Comparison of ENCODE assay signal across 1 cellular context in the genomic region with DNA sequence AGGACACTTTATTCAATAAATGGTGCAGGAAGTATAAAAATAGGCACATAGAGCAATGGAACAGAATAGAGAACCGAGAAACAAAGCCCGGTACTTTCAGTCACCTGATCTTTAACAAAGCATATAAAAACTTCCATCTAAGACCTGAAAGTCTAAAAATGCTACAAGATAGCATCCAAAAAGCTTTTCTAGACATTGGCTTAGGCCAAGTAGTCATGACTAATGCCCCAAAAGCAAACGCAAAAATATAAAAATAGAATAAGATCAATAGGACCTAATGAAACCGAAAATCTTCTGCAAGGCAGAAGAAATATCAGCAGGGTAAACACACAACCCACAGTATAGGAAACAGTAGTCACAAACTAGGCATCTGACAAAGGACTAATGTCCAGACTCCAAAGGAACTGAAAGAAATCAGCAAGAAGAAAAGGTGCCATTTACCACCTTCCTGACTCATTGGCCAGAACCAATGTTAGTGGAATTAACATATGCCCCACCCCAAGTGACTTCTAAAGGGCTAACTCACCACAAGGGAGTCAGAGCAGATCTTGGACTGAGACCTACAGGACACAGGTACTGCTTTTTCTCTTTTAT.
TF ChIP-seq lines count a peak whose summit lies in the region.

No MANE protein-coding gene starts in this region.

TF ChIP-seq in GM12878, 131 proteins besides CTCF, POLR2A, EP300 and RAD21 (continued from another document):
- TF ChIP-seq, protein P1, sequence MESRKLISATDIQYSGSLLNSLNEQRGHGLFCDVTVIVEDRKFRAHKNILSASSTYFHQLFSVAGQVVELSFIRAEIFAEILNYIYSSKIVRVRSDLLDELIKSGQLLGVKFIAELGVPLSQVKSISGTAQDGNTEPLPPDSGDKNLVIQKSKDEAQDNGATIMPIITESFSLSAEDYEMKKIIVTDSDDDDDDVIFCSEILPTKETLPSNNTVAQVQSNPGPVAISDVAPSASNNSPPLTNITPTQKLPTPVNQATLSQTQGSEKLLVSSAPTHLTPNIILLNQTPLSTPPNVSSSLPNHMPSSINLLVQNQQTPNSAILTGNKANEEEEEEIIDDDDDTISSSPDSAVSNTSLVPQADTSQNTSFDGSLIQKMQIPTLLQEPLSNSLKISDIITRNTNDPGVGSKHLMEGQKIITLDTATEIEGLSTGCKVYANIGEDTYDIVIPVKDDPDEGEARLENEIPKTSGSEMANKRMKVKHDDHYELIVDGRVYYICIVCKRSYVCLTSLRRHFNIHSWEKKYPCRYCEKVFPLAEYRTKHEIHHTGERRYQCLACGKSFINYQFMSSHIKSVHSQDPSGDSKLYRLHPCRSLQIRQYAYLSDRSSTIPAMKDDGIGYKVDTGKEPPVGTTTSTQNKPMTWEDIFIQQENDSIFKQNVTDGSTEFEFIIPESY (IDR thresholded peaks at IDR 0.05), result no peak
- TF ChIP-seq SREBF1 (IDR thresholded peaks at IDR 0.05; ENCODE audit: low read length) (no peak), NFIC (IDR thresholded peaks at IDR 0.05; ENCODE audit: low read depth, low read length) (peak; percentile 95), MXI1 (IDR thresholded peaks at IDR 0.05; ENCODE audit: low read depth, low read length) (no peak), KAT2A (conservative IDR thresholded peaks at IDR 0.05; ENCODE audit: control insufficient read depth, low read depth, low read length) (no peak), MTA3 (IDR thresholded peaks at IDR 0.05; ENCODE audit: borderline replicate concordance, low read length) (peak; percentile 96), NR2C2 (IDR thresholded peaks at IDR 0.05; ENCODE audit: borderline replicate concordance, control insufficient read depth, insufficient read length, low read depth) (no peak), SMC3 (IDR thresholded peaks at IDR 0.05; ENCODE audit: borderline replicate concordance, low read length) (no peak), MTA2 (IDR thresholded peaks at IDR 0.05; ENCODE audit: low read depth) (peak; percentile 80), BMI1 (IDR thresholded peaks at IDR 0.05; ENCODE audit: borderline replicate concordance) (no peak; the same call in 1 of the 2 replicates), JUND (IDR thresholded peaks at IDR 0.05; ENCODE audit: low read depth, low read length) (no peak), MEF2B (IDR thresholded peaks at IDR 0.05; ENCODE audit: partially characterized antibody, poor library complexity, severe bottlenecking) (peak; percentile 96), IKZF1 (conservative IDR thresholded peaks at IDR 0.05) (peak; percentile 84)
- TF ChIP-seq, protein P2, sequence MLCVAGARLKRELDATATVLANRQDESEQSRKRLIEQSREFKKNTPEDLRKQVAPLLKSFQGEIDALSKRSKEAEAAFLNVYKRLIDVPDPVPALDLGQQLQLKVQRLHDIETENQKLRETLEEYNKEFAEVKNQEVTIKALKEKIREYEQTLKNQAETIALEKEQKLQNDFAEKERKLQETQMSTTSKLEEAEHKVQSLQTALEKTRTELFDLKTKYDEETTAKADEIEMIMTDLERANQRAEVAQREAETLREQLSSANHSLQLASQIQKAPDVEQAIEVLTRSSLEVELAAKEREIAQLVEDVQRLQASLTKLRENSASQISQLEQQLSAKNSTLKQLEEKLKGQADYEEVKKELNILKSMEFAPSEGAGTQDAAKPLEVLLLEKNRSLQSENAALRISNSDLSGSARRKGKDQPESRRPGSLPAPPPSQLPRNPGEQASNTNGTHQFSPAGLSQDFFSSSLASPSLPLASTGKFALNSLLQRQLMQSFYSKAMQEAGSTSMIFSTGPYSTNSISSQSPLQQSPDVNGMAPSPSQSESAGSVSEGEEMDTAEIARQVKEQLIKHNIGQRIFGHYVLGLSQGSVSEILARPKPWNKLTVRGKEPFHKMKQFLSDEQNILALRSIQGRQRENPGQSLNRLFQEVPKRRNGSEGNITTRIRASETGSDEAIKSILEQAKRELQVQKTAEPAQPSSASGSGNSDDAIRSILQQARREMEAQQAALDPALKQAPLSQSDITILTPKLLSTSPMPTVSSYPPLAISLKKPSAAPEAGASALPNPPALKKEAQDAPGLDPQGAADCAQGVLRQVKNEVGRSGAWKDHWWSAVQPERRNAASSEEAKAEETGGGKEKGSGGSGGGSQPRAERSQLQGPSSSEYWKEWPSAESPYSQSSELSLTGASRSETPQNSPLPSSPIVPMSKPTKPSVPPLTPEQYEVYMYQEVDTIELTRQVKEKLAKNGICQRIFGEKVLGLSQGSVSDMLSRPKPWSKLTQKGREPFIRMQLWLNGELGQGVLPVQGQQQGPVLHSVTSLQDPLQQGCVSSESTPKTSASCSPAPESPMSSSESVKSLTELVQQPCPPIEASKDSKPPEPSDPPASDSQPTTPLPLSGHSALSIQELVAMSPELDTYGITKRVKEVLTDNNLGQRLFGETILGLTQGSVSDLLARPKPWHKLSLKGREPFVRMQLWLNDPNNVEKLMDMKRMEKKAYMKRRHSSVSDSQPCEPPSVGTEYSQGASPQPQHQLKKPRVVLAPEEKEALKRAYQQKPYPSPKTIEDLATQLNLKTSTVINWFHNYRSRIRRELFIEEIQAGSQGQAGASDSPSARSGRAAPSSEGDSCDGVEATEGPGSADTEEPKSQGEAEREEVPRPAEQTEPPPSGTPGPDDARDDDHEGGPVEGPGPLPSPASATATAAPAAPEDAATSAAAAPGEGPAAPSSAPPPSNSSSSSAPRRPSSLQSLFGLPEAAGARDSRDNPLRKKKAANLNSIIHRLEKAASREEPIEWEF (IDR thresholded peaks at IDR 0.05; ENCODE audit: insufficient replicate concordance, low read depth, low read length), result peak; percentile 83
- TF ChIP-seq, protein P3, sequence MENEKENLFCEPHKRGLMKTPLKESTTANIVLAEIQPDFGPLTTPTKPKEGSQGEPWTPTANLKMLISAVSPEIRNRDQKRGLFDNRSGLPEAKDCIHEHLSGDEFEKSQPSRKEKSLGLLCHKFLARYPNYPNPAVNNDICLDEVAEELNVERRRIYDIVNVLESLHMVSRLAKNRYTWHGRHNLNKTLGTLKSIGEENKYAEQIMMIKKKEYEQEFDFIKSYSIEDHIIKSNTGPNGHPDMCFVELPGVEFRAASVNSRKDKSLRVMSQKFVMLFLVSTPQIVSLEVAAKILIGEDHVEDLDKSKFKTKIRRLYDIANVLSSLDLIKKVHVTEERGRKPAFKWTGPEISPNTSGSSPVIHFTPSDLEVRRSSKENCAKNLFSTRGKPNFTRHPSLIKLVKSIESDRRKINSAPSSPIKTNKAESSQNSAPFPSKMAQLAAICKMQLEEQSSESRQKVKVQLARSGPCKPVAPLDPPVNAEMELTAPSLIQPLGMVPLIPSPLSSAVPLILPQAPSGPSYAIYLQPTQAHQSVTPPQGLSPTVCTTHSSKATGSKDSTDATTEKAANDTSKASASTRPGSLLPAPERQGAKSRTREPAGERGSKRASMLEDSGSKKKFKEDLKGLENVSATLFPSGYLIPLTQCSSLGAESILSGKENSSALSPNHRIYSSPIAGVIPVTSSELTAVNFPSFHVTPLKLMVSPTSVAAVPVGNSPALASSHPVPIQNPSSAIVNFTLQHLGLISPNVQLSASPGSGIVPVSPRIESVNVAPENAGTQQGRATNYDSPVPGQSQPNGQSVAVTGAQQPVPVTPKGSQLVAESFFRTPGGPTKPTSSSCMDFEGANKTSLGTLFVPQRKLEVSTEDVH (IDR thresholded peaks at IDR 0.05; ENCODE audit: low read depth, partially characterized antibody), result no peak
- TF ChIP-seq, protein P4, sequence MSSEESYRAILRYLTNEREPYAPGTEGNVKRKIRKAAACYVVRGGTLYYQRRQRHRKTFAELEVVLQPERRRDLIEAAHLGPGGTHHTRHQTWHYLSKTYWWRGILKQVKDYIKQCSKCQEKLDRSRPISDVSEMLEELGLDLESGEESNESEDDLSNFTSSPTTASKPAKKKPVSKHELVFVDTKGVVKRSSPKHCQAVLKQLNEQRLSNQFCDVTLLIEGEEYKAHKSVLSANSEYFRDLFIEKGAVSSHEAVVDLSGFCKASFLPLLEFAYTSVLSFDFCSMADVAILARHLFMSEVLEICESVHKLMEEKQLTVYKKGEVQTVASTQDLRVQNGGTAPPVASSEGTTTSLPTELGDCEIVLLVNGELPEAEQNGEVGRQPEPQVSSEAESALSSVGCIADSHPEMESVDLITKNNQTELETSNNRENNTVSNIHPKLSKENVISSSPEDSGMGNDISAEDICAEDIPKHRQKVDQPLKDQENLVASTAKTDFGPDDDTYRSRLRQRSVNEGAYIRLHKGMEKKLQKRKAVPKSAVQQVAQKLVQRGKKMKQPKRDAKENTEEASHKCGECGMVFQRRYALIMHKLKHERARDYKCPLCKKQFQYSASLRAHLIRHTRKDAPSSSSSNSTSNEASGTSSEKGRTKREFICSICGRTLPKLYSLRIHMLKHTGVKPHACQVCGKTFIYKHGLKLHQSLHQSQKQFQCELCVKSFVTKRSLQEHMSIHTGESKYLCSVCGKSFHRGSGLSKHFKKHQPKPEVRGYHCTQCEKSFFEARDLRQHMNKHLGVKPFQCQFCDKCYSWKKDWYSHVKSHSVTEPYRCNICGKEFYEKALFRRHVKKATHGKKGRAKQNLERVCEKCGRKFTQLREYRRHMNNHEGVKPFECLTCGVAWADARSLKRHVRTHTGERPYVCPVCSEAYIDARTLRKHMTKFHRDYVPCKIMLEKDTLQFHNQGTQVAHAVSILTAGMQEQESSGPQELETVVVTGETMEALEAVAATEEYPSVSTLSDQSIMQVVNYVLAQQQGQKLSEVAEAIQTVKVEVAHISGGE (CRISPR knock-in tag; IDR thresholded peaks at IDR 0.05), result no peak
- TF ChIP-seq, protein P5, sequence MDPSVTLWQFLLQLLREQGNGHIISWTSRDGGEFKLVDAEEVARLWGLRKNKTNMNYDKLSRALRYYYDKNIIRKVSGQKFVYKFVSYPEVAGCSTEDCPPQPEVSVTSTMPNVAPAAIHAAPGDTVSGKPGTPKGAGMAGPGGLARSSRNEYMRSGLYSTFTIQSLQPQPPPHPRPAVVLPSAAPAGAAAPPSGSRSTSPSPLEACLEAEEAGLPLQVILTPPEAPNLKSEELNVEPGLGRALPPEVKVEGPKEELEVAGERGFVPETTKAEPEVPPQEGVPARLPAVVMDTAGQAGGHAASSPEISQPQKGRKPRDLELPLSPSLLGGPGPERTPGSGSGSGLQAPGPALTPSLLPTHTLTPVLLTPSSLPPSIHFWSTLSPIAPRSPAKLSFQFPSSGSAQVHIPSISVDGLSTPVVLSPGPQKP (IDR thresholded peaks at IDR 0.05; ENCODE audit: low read depth, low read length), result no peak
